In the genomic region with DNA sequence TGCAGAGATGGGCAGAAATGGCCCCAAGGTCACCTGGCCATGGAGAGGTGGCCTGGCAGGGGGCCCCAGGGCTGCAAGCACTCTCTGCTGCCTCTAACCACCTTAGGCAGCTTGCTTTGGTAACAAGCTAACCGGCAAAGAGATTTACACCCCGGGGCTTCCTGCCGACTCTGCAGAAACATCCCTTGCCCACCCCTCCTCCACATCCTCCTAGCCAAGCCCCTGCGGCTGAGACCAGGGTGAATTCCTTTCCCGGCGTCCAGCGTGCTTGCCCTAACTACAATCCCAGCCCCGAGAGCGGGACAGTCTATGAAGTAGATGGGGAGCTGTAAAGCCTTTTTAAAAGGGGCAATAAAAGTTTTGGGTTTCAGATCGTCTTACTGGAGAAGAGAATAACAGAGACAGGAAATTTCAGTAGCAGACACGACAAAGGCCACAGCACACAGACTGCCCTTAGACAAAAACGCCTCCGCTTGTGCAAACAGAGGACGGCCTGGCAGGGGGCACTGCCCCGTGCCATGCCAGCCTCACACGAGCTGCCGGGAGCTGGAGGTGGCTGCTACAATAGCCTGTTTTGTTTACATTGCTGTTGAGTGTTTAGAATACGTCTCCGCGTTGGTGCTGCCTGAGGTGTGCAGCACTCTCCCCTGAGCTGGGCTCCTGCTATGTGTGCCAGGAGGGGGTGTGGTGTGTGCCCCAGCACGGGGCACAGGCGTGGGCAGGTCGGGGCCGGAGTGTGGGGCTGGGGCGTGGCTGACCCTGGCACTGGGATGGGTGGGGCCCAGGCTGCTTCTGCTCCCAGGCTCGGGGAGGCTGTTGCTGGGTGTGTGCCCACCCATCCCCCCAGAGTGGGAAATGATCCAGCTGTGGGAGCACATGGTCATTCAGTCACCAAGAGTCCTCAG, we compare ENCODE assay signal across 9 cellular contexts. TPM values are rescaled to one million over a fixed set of nuclear protein-coding genes. Genes with fewer than 3 reads are reported as not detected.
DNase-seq lines count a peak whose midpoint lies in the region; ATAC-seq and TF ChIP-seq lines count a peak whose summit lies in the region.
"Had no signal": no experiment of that assay in that cellular context is flagged by ENCODE, and none has a peak within 500 bp of the region (broad histone marks: within the 10 kb centered on the region; RNA-seq: fewer than 3 reads in every experiment).

No MANE protein-coding gene starts in this region.

- TF ChIP-seq POLR2A in sigmoid colon (IDR thresholded peaks at IDR 0.05): no peak

- no peaks in the 10 kb centered on the region for H3K79me2 ChIP-seq in osteoblast (ENCODE audit: insufficient read depth, low read length)

- H3K4me2 ChIP-seq in osteoblast (ENCODE audit: insufficient read depth, low read length): peak overlapping the region; percentile 42

- WGBS in sigmoid colon, 2 donors: 3 to 6% methylated on average over 26 of the region's 26 CpGs

- no peak overlapping the region for H3K27ac ChIP-seq in osteoblast (ENCODE audit: low read depth, low read length)
- no peak overlapping the region for H3K27ac ChIP-seq in sigmoid colon

- no peak for TF ChIP-seq EP300 in sigmoid colon (IDR thresholded peaks at IDR 0.05)

- peaks cover 6% of the 10 kb centered on the region for H3K27me3 ChIP-seq in osteoblast (ENCODE audit: insufficient read depth, low read length)
- H3K27me3 ChIP-seq in sigmoid colon: no peaks in the 10 kb centered on the region

- POLR2A ChIA-PET in HEK293T (lab: Yijun Ruan, JAX): interaction anchor here (1.0 kb wide), 1 partner anchor 20 kb away, joined by 4 read pairs; no protein-coding TSS in a partner anchor

- H3K36me3 ChIP-seq in osteoblast (ENCODE audit: insufficient read depth, low read length) (no peaks in the 10 kb centered on the region), sigmoid colon (no peaks in the 10 kb centered on the region)

- peak; percentile 75 for DNase-seq in HEK293T (ENCODE audit: extremely low spot score)
- peak; percentile 89 for DNase-seq in NCI-H510A (lab: John Stamatoyannopoulos, UW)
- peak; percentile 5 for DNase-seq in dermis blood vessel endothelial cell
- DNase-seq in osteoblast (ENCODE audit: insufficient read length, low spot score, missing footprints): peak; percentile 90
- DNase-seq in sigmoid colon: no peak
- no peak for DNase-seq in activated CD4-positive, alpha-beta T cell treated with anti-CD3 and anti-CD28 coated beads, Interleukin-2, amount 50 U/mL, for 48 hours
- DNase-seq in amniotic stem cell (lab: John Stamatoyannopoulos, UW): no peak

- peaks cover 35% of the 10 kb centered on the region for H3K4me1 ChIP-seq in osteoblast (ENCODE audit: insufficient read depth, low read length)
- H3K4me1 ChIP-seq in sigmoid colon: peaks cover 0 to 14% (median 11%) of the 10 kb centered on the region in 4 donors

- H3K9me3 ChIP-seq in osteoblast (ENCODE audit: low read depth, low read length) (no peaks in the 10 kb centered on the region), sigmoid colon (no peaks in the 10 kb centered on the region)

- intact Hi-C loops in sigmoid colon (cut with DNase I): no loop called here

- peak overlapping the region; percentile 11 for H3K4me3 ChIP-seq in osteoblast (ENCODE audit: insufficient read depth, low read length)
- no peak overlapping the region for H3K4me3 ChIP-seq in sigmoid colon

- TF ChIP-seq CTCF in osteoblast (IDR thresholded peaks at IDR 0.05; ENCODE audit: extremely low read depth, low read depth, low read length) (no peak), sigmoid colon (IDR thresholded peaks at IDR 0.05) (no peak)

- CTCF ChIA-PET in HEK293T (lab: Yijun Ruan, JAX): interaction anchor here (0.6 to 0.7 kb wide), 2 partner anchors 14 to 22 kb away, joined by 3 to 4 read pairs; no protein-coding TSS in a partner anchor

- peak overlapping the region; percentile 50 for H2AFZ ChIP-seq in osteoblast (ENCODE audit: low read length)

- no peak for ATAC-seq in GM19395 (IDR thresholded peaks at IDR 0.05; ENCODE audit: unreplicated experiment)

- no peaks in the 10 kb centered on the region for H4K20me1 ChIP-seq in osteoblast (ENCODE audit: insufficient read depth, low read length)

TF ChIP-seq in HEK293T, 16 proteins besides CTCF, POLR2A, EP300 and RAD21:
- no peak for TF ChIP-seq ZNF384 (IDR thresholded peaks at IDR 0.05)
- TF ChIP-seq ELF4 (IDR thresholded peaks at IDR 0.05): no peak
- TF ChIP-seq HDGF (IDR thresholded peaks at IDR 0.05; ENCODE audit: borderline replicate concordance): no peak
- TF ChIP-seq FOXM1 (IDR thresholded peaks at IDR 0.05; ENCODE audit: borderline replicate concordance): no peak
- no peak for TF ChIP-seq SP1 (IDR thresholded peaks at IDR 0.05)
- no peak for TF ChIP-seq TARDBP (IDR thresholded peaks at IDR 0.05)
- TF ChIP-seq, protein P1, sequence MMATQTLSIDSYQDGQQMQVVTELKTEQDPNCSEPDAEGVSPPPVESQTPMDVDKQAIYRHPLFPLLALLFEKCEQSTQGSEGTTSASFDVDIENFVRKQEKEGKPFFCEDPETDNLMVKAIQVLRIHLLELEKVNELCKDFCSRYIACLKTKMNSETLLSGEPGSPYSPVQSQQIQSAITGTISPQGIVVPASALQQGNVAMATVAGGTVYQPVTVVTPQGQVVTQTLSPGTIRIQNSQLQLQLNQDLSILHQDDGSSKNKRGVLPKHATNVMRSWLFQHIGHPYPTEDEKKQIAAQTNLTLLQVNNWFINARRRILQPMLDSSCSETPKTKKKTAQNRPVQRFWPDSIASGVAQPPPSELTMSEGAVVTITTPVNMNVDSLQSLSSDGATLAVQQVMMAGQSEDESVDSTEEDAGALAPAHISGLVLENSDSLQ (IDR thresholded peaks at IDR 0.05): no peak
- TF ChIP-seq LEF1 (IDR thresholded peaks at IDR 0.05; ENCODE audit: borderline replicate concordance): no peak
- no peak for TF ChIP-seq FOXK2 (IDR thresholded peaks at IDR 0.05)
- TF ChIP-seq NFRKB (IDR thresholded peaks at IDR 0.05): no peak
- no peak for TF ChIP-seq BHLHE40 (IDR thresholded peaks at IDR 0.05; ENCODE audit: borderline replicate concordance)
- no peak for TF ChIP-seq FOXA1 (IDR thresholded peaks at IDR 0.05)

RNA-seq across cellular contexts. Expression of a gene that starts 15.3 kb away (rescaled TPM):
- not detected in 2 replicates for total RNA-seq in dermis blood vessel endothelial cell
- not detected in 2 replicates for total RNA-seq in osteoblast
- not detected for total RNA-seq in sigmoid colon
- not detected for polyA plus RNA-seq in sigmoid colon
- total RNA-seq: endothelial cell of umbilical vein had no signal
- polyA plus RNA-seq: endothelial cell of umbilical vein had no signal

RNA-seq across cellular contexts. Expression of a gene that starts 25.1 kb away (rescaled TPM):
- total RNA-seq in dermis blood vessel endothelial cell: under 0.01 and 0.17 TPM in 2 replicates
- total RNA-seq in osteoblast: under 0.01 and 0.29 TPM in 2 replicates
- total RNA-seq in sigmoid colon: 1 to 10 TPM in 2 of 4 donors, under 1 TPM in 2; 0.33 to 4.2 (median 0.94) TPM
- polyA plus RNA-seq in sigmoid colon: 1 to 10 TPM in 1 of 3 donors, under 1 TPM in 2; 0.46 to 1.8 (median 0.60) TPM
- total RNA-seq: endothelial cell of umbilical vein had no signal
- polyA plus RNA-seq: endothelial cell of umbilical vein had no signal

RNA-seq across cellular contexts. Expression of a gene that starts 30.5 kb away (rescaled TPM):
- total RNA-seq in dermis blood vessel endothelial cell (32.0 and 42.1 TPM in 2 replicates), osteoblast (25.3 TPM in 2 replicates), sigmoid colon (1 to 10 TPM; 1.4 to 2.7 (median 2.0) TPM)
- 1 to 10 TPM; 1.2 to 8.2 (median 1.8) TPM for polyA plus RNA-seq in sigmoid colon

RNA-seq across cellular contexts. Expression of a gene that starts 49.7 kb away (rescaled TPM):
- total RNA-seq in dermis blood vessel endothelial cell: 12.8 and 21.4 TPM in 2 replicates
- 8.0 and 9.0 TPM in 2 replicates for total RNA-seq in osteoblast
- 10 to 100 TPM in 1 of 4 donors, 1 to 10 TPM in 3; 6.7 to 13.4 (median 8.9) TPM for total RNA-seq in sigmoid colon
- 10 to 100 TPM; 21.0 to 44.6 (median 29.6) TPM for polyA plus RNA-seq in sigmoid colon

Comparison
In these comparisons a context has a peak if more than half of its experiments do, and no peak if none do; other contexts are left out.
1. DNase-seq: peak in HEK293T (single experiment), NCI-H510A (single experiment), dermis blood vessel endothelial cell (single experiment) and osteoblast (single experiment); none in sigmoid colon (single experiment), activated CD4-positive, alpha-beta T cell treated with anti-CD3 and anti-CD28 coated beads, Interleukin-2, amount 50 U/mL, for 48 hours (0 of 2) and amniotic stem cell (single experiment).